1 cellular context compared by ENCODE assay signal in genomic region chr15:78000927-78001249, GRCh38.
TF ChIP-seq lines count a peak whose summit lies in the region.

No MANE protein-coding gene starts in this region.

TF ChIP-seq in WTC11, 78 proteins besides CTCF, POLR2A, EP300 and RAD21 (continued from another document):
- TF ChIP-seq AR (CRISPR knock-in tag; IDR thresholded peaks at IDR 0.05) (no peak), HMGXB4 (CRISPR knock-in tag; IDR thresholded peaks at IDR 0.05) (no peak), FOXP4 (CRISPR knock-in tag; IDR thresholded peaks at IDR 0.05) (no peak), OVOL2 (CRISPR knock-in tag; IDR thresholded peaks at IDR 0.05; ENCODE audit: borderline replicate concordance) (no peak), FOXK1 (CRISPR knock-in tag; IDR thresholded peaks at IDR 0.05) (no peak), USF2 (CRISPR knock-in tag; IDR thresholded peaks at IDR 0.05) (no peak), TEAD1 (CRISPR knock-in tag; IDR thresholded peaks at IDR 0.05) (no peak), MLX (CRISPR knock-in tag; IDR thresholded peaks at IDR 0.05) (no peak), PRRX2 (CRISPR knock-in tag; IDR thresholded peaks at IDR 0.05) (no peak), ZNF232 (CRISPR knock-in tag; IDR thresholded peaks at IDR 0.05) (no peak), STAT6 (CRISPR knock-in tag; conservative IDR thresholded peaks at IDR 0.05; ENCODE audit: low read depth) (no peak), ZNF416 (CRISPR knock-in tag; IDR thresholded peaks at IDR 0.05) (no peak), ZNF671 (CRISPR knock-in tag; IDR thresholded peaks at IDR 0.05) (no peak), SMAD4 (CRISPR knock-in tag; IDR thresholded peaks at IDR 0.05) (no peak), ARID4B (CRISPR knock-in tag; IDR thresholded peaks at IDR 0.05; ENCODE audit: borderline replicate concordance) (no peak), HMGA2 (CRISPR knock-in tag; IDR thresholded peaks at IDR 0.05) (no peak), ZNF263 (CRISPR knock-in tag; IDR thresholded peaks at IDR 0.05; ENCODE audit: low read depth) (no peak)
